In genomic region chr14:32706672-32707071, GRCh38 we compare ENCODE assay signal across 33 cellular contexts.
DNase-seq lines count a peak whose midpoint lies in the region; ATAC-seq, FAIRE-seq and TF ChIP-seq lines count a peak whose summit lies in the region.
"Had no signal": no experiment of that assay in that cellular context is flagged by ENCODE, and none has a peak within 500 bp of the region (broad histone marks: within the 10 kb centered on the region; RNA-seq: fewer than 3 reads in every experiment).

No MANE protein-coding gene starts in this region.

- H3K9me3 ChIP-seq in GM12878 (replicated peaks; ENCODE audit: control insufficient read depth, insufficient read depth, low read length) (no peaks in the 10 kb centered on the region), muscle layer of colon (ENCODE audit: low read length) (no peaks in the 10 kb centered on the region), small intestine (ENCODE audit: control insufficient read depth, low read depth) (no peaks in the 10 kb centered on the region)
- H3K9me3 ChIP-seq: A549, pancreas, right atrium auricular region, SJCRH30, testis, vagina had no signal

- POLR2A ChIA-PET in GM12878 (lab: Charles Lee) (no interaction called here), WTC11 (lab: Charles Lee) (no interaction called here)

- H4K20me1 ChIP-seq in GM12878 (ENCODE audit: control insufficient read depth, insufficient read depth) = no peaks in the 10 kb centered on the region

- TF ChIP-seq EP300 in GM12878 (IDR thresholded peaks at IDR 0.05; ENCODE audit: borderline replicate concordance in 1 of 2, control insufficient read depth in 1 of 2, low read depth in 2 of 2, low read length in 2 of 2) = no peak

- H3K27ac Mint-ChIP-seq in WTC11 (no peak overlapping the region), progenitor cell of endocrine pancreas (no peak overlapping the region)
- H3K27ac Mint-ChIP-seq: activated naive CD8-positive, alpha-beta T cell; neural progenitor cell had no signal

- H3K36me3 ChIP-seq in GM12878 (ENCODE audit: control insufficient read depth in 2 of 2, insufficient read depth in 2 of 2, low read length in 1 of 2) (no peaks in the 10 kb centered on the region), muscle layer of colon (ENCODE audit: insufficient read depth, low read length) (no peaks in the 10 kb centered on the region), small intestine (ENCODE audit: control insufficient read depth in 2 of 2, insufficient read depth in 2 of 2, low read length in 2 of 2) (no peaks in the 10 kb centered on the region)
- H3K36me3 ChIP-seq: neural progenitor cell, pancreas, right atrium auricular region, SJCRH30, vagina had no signal

- no peak overlapping the region for H3K9ac ChIP-seq in GM12878 (ENCODE audit: control insufficient read depth, insufficient read depth, low read length)
- no peak overlapping the region for H3K9ac ChIP-seq in muscle layer of colon (ENCODE audit: low read length)
- H3K9ac ChIP-seq: neural progenitor cell had no signal

- in situ Hi-C loops in GM12878 (cut with MboI) = no loop called here

- no peak for TF ChIP-seq RAD21 in GM12878 (IDR thresholded peaks at IDR 0.05; ENCODE audit: insufficient read depth, low read depth, low read length)

- H3K4me3 ChIP-seq in GM12878 (no peak overlapping the region), muscle layer of colon (ENCODE audit: low read depth in 1 of 2, low read length in 2 of 2) (no peak overlapping the region), small intestine (ENCODE audit: low read depth in 1 of 2, low read length in 2 of 2) (no peak overlapping the region)
- H3K4me3 ChIP-seq: A549, neural progenitor cell, pancreas, right atrium auricular region, SJCRH30, testis, vagina had no signal

- CTCF ChIA-PET in GM12878 (lab: Yijun Ruan, JAX) = no interaction called here
- CTCF ChIA-PET in WTC11 (lab: Charles Lee) = no interaction called here

- peak overlapping the region; percentile 36; the same call in 1 of the 2 replicates for H3K4me2 ChIP-seq in GM12878 (ENCODE audit: control insufficient read depth, insufficient read depth)
- H3K4me2 ChIP-seq: A549, neural progenitor cell had no signal

- TF ChIP-seq POLR2A in GM12878 (IDR thresholded peaks at IDR 0.05; ENCODE audit: low read depth, low read length) = no peak

- no peak overlapping the region for H3K27ac ChIP-seq in GM12878 (ENCODE audit: control insufficient read depth, insufficient read depth)
- peak overlapping the region; percentile 43 for H3K27ac ChIP-seq in muscle layer of colon (ENCODE audit: low read depth, low read length)
- H3K27ac ChIP-seq in small intestine (ENCODE audit: low read depth in 1 of 2, low read length in 1 of 2) = no peak overlapping the region
- H3K27ac ChIP-seq: A549, neural progenitor cell, pancreas, right atrium auricular region, SJCRH30, testis, vagina, VCaP had no signal

- H3K36me3 Mint-ChIP-seq in WTC11 = no peaks in the 10 kb centered on the region; the same call in 1 of the 2 replicates
- no peaks in the 10 kb centered on the region for H3K36me3 Mint-ChIP-seq in progenitor cell of endocrine pancreas (ENCODE audit: insufficient read depth)
- H3K36me3 Mint-ChIP-seq: neural progenitor cell had no signal

- intact Hi-C loops in GM12878 (cut with micrococcal nuclease; ENCODE audit: unreplicated experiment) = no loop called here

- H3K9me3 Mint-ChIP-seq in WTC11 (peaks cover 8% of the 10 kb centered on the region), progenitor cell of endocrine pancreas (ENCODE audit: low read depth) (no peaks in the 10 kb centered on the region)
- H3K9me3 Mint-ChIP-seq: neural progenitor cell had no signal

- FAIRE-seq in GM12878 (lab: Jason Lieb, UNC) (peak; percentile 84), small intestine (lab: Jason Lieb, UNC) (no peak)
- FAIRE-seq: A549, bronchial epithelial cell, GM18507, pancreas, RCC 7860 had no signal

- ATAC-seq in GM18502 (IDR thresholded peaks at IDR 0.05; ENCODE audit: poor library complexity, unreplicated experiment) = peak; percentile 44
- ATAC-seq in GM21619 (IDR thresholded peaks at IDR 0.05; ENCODE audit: unreplicated experiment) = peak; percentile 44
- ATAC-seq in GM12878 = peak; percentile 44; the same call in 2 of the 3 replicates
- no peak for ATAC-seq in WTC11
- ATAC-seq: A549, pancreas had no signal

- H3K27me3 Mint-ChIP-seq in WTC11 (ENCODE audit: low read depth) (no peaks in the 10 kb centered on the region), progenitor cell of endocrine pancreas (peaks cover 3% of the 10 kb centered on the region)
- H3K27me3 Mint-ChIP-seq: activated naive CD8-positive, alpha-beta T cell had no signal

- H3K4me3 Mint-ChIP-seq in WTC11 (no peak overlapping the region), progenitor cell of endocrine pancreas (ENCODE audit: low read depth) (no peak overlapping the region)
- H3K4me3 Mint-ChIP-seq: activated naive CD8-positive, alpha-beta T cell; neural progenitor cell had no signal

- RAD21 ChIA-PET in GM12878 (lab: Charles Lee; ENCODE audit: unreplicated experiment) = no interaction called here

- H3K4me1 Mint-ChIP-seq in WTC11 (peaks cover 23% of the 10 kb centered on the region), progenitor cell of endocrine pancreas (ENCODE audit: low read depth) (peaks cover 9% of the 10 kb centered on the region)

- peaks cover 8% of the 10 kb centered on the region for H3K4me1 ChIP-seq in GM12878 (ENCODE audit: control insufficient read depth, insufficient read depth, low read length)
- H3K4me1 ChIP-seq in muscle layer of colon (ENCODE audit: insufficient read depth, low read length) = peaks cover 64% of the 10 kb centered on the region
- H3K4me1 ChIP-seq in small intestine (ENCODE audit: control insufficient read depth in 2 of 2, insufficient read depth in 1 of 2, low read depth in 1 of 2, low read length in 1 of 2) = no peaks in the 10 kb centered on the region
- H3K4me1 ChIP-seq: A549, pancreas, SJCRH30 had no signal

- no peak for TF ChIP-seq CTCF in GM12878 (IDR thresholded peaks at IDR 0.05 in 2 of 3, conservative IDR thresholded peaks at IDR 0.05 in 1 of 3; ENCODE audit: control insufficient read depth in 2 of 3, extremely low read depth in 1 of 3, insufficient read depth in 1 of 3, low read depth in 3 of 3, low read length in 3 of 3)
- no peak for TF ChIP-seq CTCF in WTC11 (IDR thresholded peaks at IDR 0.05)
- TF ChIP-seq CTCF in progenitor cell of endocrine pancreas (IDR thresholded peaks at IDR 0.05; ENCODE audit: unreplicated experiment) = no peak

- no peak overlapping the region; the same call in 1 of the 2 replicates for H2AFZ ChIP-seq in GM12878 (ENCODE audit: control insufficient read depth, low read depth, low read length)
- H2AFZ ChIP-seq: neural progenitor cell had no signal

- H3K79me2 ChIP-seq in GM12878 (ENCODE audit: control insufficient read depth, insufficient read depth, low read length) = no peaks in the 10 kb centered on the region

- no peaks in the 10 kb centered on the region for H3K27me3 ChIP-seq in GM12878 (replicated peaks in 1 of 2; ENCODE audit: control insufficient read depth in 2 of 2, insufficient read depth in 2 of 2, low read length in 1 of 2)
- H3K27me3 ChIP-seq in muscle layer of colon (ENCODE audit: control insufficient read depth in 1 of 2, insufficient read depth in 2 of 2, low read length in 2 of 2) = no peaks in the 10 kb centered on the region
- H3K27me3 ChIP-seq in small intestine (ENCODE audit: control insufficient read depth in 2 of 2, insufficient read depth in 2 of 2, low read length in 2 of 2) = no peaks in the 10 kb centered on the region
- H3K27me3 ChIP-seq: neural progenitor cell, pancreas, right atrium auricular region, SJCRH30, testis, vagina had no signal

- no TSS peak for BruUV-seq in GM12878 (replicated peaks; lab: Mats Ljungman, UMichigan)

- DNase-seq in GM12878 (ENCODE audit: low read depth, low spot score) = no peak
- DNase-seq in WTC11 (ENCODE audit: low spot score) = no peak
- DNase-seq in small intestine = no peak
- no peak for DNase-seq in progenitor cell of endocrine pancreas (ENCODE audit: low spot score, unreplicated experiment)
- no peak for DNase-seq in DMS79 (lab: John Stamatoyannopoulos, UW)
- DNase-seq: activated CD4-positive, alpha-beta T cell treated with anti-CD3 and anti-CD28 coated beads for 4 hours; activated effector memory CD4-positive, alpha-beta T cell treated with anti-CD3 and anti-CD28 coated beads, Interleukin-2, amount 50 U/mL, for 16 hours; activated T-cell treated with anti-CD3 and anti-CD28 coated beads, Interleukin-2, amount 50 U/mL, for 1 hour; effector CD4-positive, alpha-beta T cell; GOT3; KBM-7; NCI-H1417 treated with DMSO at 0.1 percent for 48 hours; NCI-H2081; NCI-H345; pancreas; SJCRH30; stimulated activated CD4-positive, alpha-beta T cell treated with anti-CD3 and anti-CD28 coated beads, Interleukin-1b, Interleukin-23, amount 100 ng/mL, for 48 hours; stimulated activated naive CD4-positive, alpha-beta T cell treated with Interleukin-2 at 50 U/mL for 16 hours; SW 1271; T1000; testis had no signal

- SMC1A ChIA-PET in GM12878 (lab: Charles Lee; ENCODE audit: uncharacterized antibody, unreplicated experiment) = interaction anchor here (0.7 kb wide), 1 partner anchor 9 kb away, joined by 3 read pairs; no protein-coding TSS in a partner anchor

TF ChIP-seq in GM12878, 131 proteins besides CTCF, POLR2A, EP300 and RAD21 (continues in another document):
- TF ChIP-seq RUNX3 (IDR thresholded peaks at IDR 0.05; ENCODE audit: low read length) = 0 out of 2 replicates have a peak, but pooled peaks have one; percentile 24

TF ChIP-seq in WTC11, 78 proteins besides CTCF, POLR2A, EP300 and RAD21 (continues in another document):
- no peak for TF ChIP-seq NR2C2 (CRISPR knock-in tag; IDR thresholded peaks at IDR 0.05)
